ENCODE assay signal across 26 cellular contexts in genomic region chr3:45503904-45504651, GRCh38.
"Had no signal": no experiment of that assay in that cellular context is flagged by ENCODE, and none has a peak within 500 bp of the region (broad histone marks: within the 10 kb centered on the region; RNA-seq: fewer than 3 reads in every experiment).

No MANE protein-coding gene starts in this region.

- H3K9me3 Mint-ChIP-seq: naive B cell; natural killer cell treated with Interleukin-12 subunit alpha and Interleukin-12 subunit beta and Interleukin-15 and Interleukin-18, amount 100 ng/mL, for 72 hours; stimulated activated naive B cell treated with anti-CD40 and anti-IgM and Interleukin-4, amounts not matched to agents 10 μg/mL and 1 μg/mL and 100 μg/mL, for 72 hours had no signal

- H3K36me3 ChIP-seq: pancreas, prostate gland, transverse colon had no signal

- H3K4me1 Mint-ChIP-seq: mesothelial cell of epicardium; naive B cell; stimulated activated naive B cell treated with anti-CD40 and anti-IgM and Interleukin-4, amounts not matched to agents 10 μg/mL and 1 μg/mL and 100 μg/mL, for 72 hours had no signal

- DNase-seq: islet precursor cell; left ventricle myocardium inferior; mesendoderm; naive B cell; pancreas; posterior cingulate gyrus; retina; right cardiac atrium; stimulated activated CD4-positive, alpha-beta T cell treated with anti-CD3 and anti-CD28 coated beads, Interleukin-12 subunit alpha, Interleukin-12 subunit beta, amount 100 ng/mL, for 4 hours; stimulated activated CD4-positive, alpha-beta T cell treated with anti-CD3 and anti-CD28 coated beads, Interleukin-15, amount 100 ng/mL, for 24 hours; stimulated activated CD4-positive, alpha-beta T cell treated with anti-CD3 and anti-CD28 coated beads, Interleukin-2, amount 100 ng/mL, for 24 hours; stimulated activated CD4-positive, alpha-beta T cell treated with anti-CD3 and anti-CD28 coated beads, Interleukin-4, amount 100 ng/mL, for 1 hour; stimulated activated naive B cell treated with anti-CD40 and anti-IgM and Interleukin-4, amounts not matched to agents 10 μg/mL and 1 μg/mL and 100 μg/mL, for 72 hours; stimulated activated naive CD8-positive, alpha-beta T cell treated with anti-CD3 and anti-CD28 coated beads, Interleukin-15, Interleukin-2, amounts not matched to agents 100 U/mL and 50 U/mL, for 24 hours; stomach; testis; thyroid gland; transverse colon; upper lobe of left lung had no signal

- H3K4me1 ChIP-seq: pancreas, prostate gland, stomach, testis, thyroid gland, transverse colon had no signal

- H3K27me3 Mint-ChIP-seq: naive B cell; natural killer cell treated with Interleukin-12 subunit alpha and Interleukin-12 subunit beta and Interleukin-15 and Interleukin-18, amount 100 ng/mL, for 72 hours; stimulated activated naive B cell treated with anti-CD40 and anti-IgM and Interleukin-4, amounts not matched to agents 10 μg/mL and 1 μg/mL and 100 μg/mL, for 72 hours had no signal

- H3K27ac Mint-ChIP-seq: mesothelial cell of epicardium; naive B cell; natural killer cell treated with Interleukin-12 subunit alpha and Interleukin-12 subunit beta and Interleukin-15 and Interleukin-18, amount 100 ng/mL, for 72 hours; stimulated activated naive B cell treated with anti-CD40 and anti-IgM and Interleukin-4, amounts not matched to agents 10 μg/mL and 1 μg/mL and 100 μg/mL, for 72 hours had no signal

- H3K27me3 ChIP-seq: pancreas, stomach, testis, thyroid gland, transverse colon, upper lobe of left lung, vagina had no signal

- ATAC-seq: natural killer cell treated with Interleukin-12 subunit alpha and Interleukin-12 subunit beta and Interleukin-15 and Interleukin-18, amount 100 ng/mL, for 72 hours; pancreas; right cardiac atrium; sciatic nerve; stimulated activated naive B cell treated with anti-CD40 and anti-IgM and Interleukin-4, amounts not matched to agents 10 μg/mL and 1 μg/mL and 100 μg/mL, for 72 hours; stimulated activated naive CD8-positive, alpha-beta T cell treated with anti-CD3 and anti-CD28 coated beads, Interleukin-15, Interleukin-2, amounts not matched to agents 100 U/mL and 50 U/mL, for 24 hours had no signal

- H3K4me3 ChIP-seq: left ventricle myocardium inferior, lung, pancreas, prostate gland, skin epidermis, stomach, testis, thyroid gland, transverse colon, upper lobe of left lung, vagina had no signal

- H3K27ac ChIP-seq: left ventricle myocardium inferior, pancreas, prostate gland, skin epidermis, stomach, testis, thyroid gland, transverse colon, upper lobe of left lung, vagina had no signal

- H3K9me3 ChIP-seq: left ventricle myocardium inferior, pancreas, prostate gland, stomach, testis, thyroid gland, transverse colon, upper lobe of left lung, vagina had no signal

- FAIRE-seq: pancreas had no signal

- H3K4me3 Mint-ChIP-seq: mesothelial cell of epicardium; naive B cell; natural killer cell treated with Interleukin-12 subunit alpha and Interleukin-12 subunit beta and Interleukin-15 and Interleukin-18, amount 100 ng/mL, for 72 hours; stimulated activated naive B cell treated with anti-CD40 and anti-IgM and Interleukin-4, amounts not matched to agents 10 μg/mL and 1 μg/mL and 100 μg/mL, for 72 hours had no signal
